Comparison of ENCODE assay signal across 1 cellular context in the genomic region with DNA sequence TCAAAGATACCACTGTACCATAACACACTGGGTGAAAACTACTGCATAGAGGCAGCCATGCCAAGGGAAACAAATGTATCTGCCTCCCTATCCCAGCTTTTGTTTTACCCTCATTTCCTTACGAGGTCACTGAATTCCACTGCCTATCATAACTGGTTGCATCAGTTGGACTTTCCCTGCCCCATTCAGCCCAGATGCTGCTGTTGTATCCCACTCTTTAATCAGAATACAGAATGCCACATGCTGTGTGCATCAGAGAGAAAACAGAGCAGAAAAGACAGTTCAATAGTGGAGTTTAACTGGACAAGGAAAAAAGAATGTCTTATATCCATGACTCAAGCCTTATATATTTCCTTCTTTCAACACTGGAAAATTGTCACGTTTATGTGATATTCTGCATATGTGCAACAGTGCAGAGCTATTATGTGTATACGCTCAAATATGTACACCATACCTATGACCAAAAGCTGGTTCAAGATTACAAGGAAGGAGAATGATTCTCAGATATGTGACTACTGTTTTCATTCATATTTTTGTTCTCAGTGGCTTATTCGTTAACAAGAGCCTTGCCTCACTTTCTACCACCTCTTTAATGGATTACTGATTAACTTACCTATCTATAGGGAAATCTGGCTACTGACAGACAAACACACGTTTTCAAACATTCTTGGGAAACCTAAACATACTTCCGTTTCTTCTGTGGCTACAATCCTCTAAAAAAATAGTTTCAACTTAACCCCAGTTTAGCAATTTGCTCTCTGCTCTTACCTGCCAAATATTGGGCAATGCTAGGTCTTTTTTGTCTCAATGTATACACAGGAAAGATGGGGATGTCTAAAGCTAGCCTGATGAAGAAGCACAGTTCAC.
TF ChIP-seq lines count a peak whose summit lies in the region.

No MANE protein-coding gene starts in this region.

TF ChIP-seq in HepG2, 621 proteins besides CTCF, POLR2A, EP300 and RAD21 (continued from another document and continues in another):
- TF ChIP-seq, protein P1, sequence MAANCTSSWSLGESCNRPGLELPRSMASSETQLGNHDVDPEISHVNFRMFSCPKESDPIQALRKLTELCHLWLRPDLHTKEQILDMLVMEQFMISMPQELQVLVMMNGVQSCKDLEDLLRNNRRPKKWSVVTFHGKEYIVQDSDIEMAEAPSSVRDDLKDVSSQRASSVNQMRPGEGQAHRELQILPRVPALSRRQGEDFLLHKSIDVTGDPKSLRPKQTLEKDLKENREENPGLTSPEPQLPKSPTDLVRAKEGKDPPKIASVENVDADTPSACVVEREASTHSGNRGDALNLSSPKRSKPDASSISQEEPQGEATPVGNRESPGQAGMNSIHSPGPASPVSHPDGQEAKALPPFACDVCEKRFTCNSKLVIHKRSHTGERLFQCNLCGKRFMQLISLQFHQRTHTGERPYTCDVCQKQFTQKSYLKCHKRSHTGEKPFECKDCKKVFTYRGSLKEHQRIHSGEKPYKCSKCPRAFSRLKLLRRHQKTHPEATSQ (CRISPR knock-in tag; IDR thresholded peaks at IDR 0.05; ENCODE audit: borderline replicate concordance): peak; percentile 42; the same call in 1 of the 2 replicates
- TF ChIP-seq, protein P2, sequence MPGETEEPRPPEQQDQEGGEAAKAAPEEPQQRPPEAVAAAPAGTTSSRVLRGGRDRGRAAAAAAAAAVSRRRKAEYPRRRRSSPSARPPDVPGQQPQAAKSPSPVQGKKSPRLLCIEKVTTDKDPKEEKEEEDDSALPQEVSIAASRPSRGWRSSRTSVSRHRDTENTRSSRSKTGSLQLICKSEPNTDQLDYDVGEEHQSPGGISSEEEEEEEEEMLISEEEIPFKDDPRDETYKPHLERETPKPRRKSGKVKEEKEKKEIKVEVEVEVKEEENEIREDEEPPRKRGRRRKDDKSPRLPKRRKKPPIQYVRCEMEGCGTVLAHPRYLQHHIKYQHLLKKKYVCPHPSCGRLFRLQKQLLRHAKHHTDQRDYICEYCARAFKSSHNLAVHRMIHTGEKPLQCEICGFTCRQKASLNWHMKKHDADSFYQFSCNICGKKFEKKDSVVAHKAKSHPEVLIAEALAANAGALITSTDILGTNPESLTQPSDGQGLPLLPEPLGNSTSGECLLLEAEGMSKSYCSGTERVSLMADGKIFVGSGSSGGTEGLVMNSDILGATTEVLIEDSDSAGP (CRISPR knock-in tag; IDR thresholded peaks at IDR 0.05; ENCODE audit: borderline replicate concordance): no peak
- TF ChIP-seq, protein P3, sequence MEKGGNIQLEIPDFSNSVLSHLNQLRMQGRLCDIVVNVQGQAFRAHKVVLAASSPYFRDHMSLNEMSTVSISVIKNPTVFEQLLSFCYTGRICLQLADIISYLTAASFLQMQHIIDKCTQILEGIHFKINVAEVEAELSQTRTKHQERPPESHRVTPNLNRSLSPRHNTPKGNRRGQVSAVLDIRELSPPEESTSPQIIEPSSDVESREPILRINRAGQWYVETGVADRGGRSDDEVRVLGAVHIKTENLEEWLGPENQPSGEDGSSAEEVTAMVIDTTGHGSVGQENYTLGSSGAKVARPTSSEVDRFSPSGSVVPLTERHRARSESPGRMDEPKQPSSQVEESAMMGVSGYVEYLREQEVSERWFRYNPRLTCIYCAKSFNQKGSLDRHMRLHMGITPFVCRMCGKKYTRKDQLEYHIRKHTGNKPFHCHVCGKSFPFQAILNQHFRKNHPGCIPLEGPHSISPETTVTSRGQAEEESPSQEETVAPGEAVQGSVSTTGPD (CRISPR knock-in tag; IDR thresholded peaks at IDR 0.05): 0 out of 2 replicates have a peak, but pooled peaks have one; percentile 28
- TF ChIP-seq ATM (IDR thresholded peaks at IDR 0.05; ENCODE audit: borderline replicate concordance): no peak
- TF ChIP-seq, protein P4, sequence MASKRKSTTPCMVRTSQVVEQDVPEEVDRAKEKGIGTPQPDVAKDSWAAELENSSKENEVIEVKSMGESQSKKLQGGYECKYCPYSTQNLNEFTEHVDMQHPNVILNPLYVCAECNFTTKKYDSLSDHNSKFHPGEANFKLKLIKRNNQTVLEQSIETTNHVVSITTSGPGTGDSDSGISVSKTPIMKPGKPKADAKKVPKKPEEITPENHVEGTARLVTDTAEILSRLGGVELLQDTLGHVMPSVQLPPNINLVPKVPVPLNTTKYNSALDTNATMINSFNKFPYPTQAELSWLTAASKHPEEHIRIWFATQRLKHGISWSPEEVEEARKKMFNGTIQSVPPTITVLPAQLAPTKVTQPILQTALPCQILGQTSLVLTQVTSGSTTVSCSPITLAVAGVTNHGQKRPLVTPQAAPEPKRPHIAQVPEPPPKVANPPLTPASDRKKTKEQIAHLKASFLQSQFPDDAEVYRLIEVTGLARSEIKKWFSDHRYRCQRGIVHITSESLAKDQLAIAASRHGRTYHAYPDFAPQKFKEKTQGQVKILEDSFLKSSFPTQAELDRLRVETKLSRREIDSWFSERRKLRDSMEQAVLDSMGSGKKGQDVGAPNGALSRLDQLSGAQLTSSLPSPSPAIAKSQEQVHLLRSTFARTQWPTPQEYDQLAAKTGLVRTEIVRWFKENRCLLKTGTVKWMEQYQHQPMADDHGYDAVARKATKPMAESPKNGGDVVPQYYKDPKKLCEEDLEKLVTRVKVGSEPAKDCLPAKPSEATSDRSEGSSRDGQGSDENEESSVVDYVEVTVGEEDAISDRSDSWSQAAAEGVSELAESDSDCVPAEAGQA (IDR thresholded peaks at IDR 0.05; ENCODE audit: low read depth): no peak
- TF ChIP-seq, protein P4 (CRISPR knock-in tag; IDR thresholded peaks at IDR 0.05; ENCODE audit: borderline replicate concordance): 0 out of 2 replicates have a peak, but pooled peaks have one; percentile 37
- TF ChIP-seq ZNF737 (CRISPR knock-in tag; IDR thresholded peaks at IDR 0.05; ENCODE audit: borderline replicate concordance): no peak
- TF ChIP-seq, protein P5, sequence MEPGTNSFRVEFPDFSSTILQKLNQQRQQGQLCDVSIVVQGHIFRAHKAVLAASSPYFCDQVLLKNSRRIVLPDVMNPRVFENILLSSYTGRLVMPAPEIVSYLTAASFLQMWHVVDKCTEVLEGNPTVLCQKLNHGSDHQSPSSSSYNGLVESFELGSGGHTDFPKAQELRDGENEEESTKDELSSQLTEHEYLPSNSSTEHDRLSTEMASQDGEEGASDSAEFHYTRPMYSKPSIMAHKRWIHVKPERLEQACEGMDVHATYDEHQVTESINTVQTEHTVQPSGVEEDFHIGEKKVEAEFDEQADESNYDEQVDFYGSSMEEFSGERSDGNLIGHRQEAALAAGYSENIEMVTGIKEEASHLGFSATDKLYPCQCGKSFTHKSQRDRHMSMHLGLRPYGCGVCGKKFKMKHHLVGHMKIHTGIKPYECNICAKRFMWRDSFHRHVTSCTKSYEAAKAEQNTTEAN (CRISPR knock-in tag; conservative IDR thresholded peaks at IDR 0.05): 0 out of 2 replicates have a peak, but pooled peaks have one; percentile 33
- TF ChIP-seq, protein P6, sequence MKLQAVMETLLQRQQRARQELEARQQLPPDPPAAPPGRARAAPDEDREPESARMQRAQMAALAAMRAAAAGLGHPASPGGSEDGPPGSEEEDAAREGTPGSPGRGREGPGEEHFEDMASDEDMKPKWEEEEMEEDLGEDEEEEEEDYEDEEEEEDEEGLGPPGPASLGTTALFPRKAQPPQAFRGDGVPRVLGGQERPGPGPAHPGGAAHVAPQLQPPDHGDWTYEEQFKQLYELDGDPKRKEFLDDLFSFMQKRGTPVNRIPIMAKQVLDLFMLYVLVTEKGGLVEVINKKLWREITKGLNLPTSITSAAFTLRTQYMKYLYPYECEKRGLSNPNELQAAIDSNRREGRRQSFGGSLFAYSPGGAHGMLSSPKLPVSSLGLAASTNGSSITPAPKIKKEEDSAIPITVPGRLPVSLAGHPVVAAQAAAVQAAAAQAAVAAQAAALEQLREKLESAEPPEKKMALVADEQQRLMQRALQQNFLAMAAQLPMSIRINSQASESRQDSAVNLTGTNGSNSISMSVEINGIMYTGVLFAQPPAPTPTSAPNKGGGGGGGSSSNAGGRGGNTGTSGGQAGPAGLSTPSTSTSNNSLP (IDR thresholded peaks at IDR 0.05; ENCODE audit: low read depth, low read length): peak; percentile 44; the same call in 1 of the 2 replicates
- no peak for TF ChIP-seq SRSF1 (optimal IDR thresholded peaks at IDR 0.05; ENCODE audit: low read depth, low read length)
- TF ChIP-seq, protein P7, sequence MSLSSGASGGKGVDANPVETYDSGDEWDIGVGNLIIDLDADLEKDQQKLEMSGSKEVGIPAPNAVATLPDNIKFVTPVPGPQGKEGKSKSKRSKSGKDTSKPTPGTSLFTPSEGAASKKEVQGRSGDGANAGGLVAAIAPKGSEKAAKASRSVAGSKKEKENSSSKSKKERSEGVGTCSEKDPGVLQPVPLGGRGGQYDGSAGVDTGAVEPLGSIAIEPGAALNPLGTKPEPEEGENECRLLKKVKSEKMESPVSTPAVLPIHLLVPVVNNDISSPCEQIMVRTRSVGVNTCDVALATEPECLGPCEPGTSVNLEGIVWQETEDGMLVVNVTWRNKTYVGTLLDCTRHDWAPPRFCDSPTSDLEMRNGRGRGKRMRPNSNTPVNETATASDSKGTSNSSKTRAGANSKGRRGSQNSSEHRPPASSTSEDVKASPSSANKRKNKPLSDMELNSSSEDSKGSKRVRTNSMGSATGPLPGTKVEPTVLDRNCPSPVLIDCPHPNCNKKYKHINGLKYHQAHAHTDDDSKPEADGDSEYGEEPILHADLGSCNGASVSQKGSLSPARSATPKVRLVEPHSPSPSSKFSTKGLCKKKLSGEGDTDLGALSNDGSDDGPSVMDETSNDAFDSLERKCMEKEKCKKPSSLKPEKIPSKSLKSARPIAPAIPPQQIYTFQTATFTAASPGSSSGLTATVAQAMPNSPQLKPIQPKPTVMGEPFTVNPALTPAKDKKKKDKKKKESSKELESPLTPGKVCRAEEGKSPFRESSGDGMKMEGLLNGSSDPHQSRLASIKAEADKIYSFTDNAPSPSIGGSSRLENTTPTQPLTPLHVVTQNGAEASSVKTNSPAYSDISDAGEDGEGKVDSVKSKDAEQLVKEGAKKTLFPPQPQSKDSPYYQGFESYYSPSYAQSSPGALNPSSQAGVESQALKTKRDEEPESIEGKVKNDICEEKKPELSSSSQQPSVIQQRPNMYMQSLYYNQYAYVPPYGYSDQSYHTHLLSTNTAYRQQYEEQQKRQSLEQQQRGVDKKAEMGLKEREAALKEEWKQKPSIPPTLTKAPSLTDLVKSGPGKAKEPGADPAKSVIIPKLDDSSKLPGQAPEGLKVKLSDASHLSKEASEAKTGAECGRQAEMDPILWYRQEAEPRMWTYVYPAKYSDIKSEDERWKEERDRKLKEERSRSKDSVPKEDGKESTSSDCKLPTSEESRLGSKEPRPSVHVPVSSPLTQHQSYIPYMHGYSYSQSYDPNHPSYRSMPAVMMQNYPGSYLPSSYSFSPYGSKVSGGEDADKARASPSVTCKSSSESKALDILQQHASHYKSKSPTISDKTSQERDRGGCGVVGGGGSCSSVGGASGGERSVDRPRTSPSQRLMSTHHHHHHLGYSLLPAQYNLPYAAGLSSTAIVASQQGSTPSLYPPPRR (CRISPR knock-in tag; IDR thresholded peaks at IDR 0.05; ENCODE audit: borderline replicate concordance): peak; percentile 85
- TF ChIP-seq, protein P8, sequence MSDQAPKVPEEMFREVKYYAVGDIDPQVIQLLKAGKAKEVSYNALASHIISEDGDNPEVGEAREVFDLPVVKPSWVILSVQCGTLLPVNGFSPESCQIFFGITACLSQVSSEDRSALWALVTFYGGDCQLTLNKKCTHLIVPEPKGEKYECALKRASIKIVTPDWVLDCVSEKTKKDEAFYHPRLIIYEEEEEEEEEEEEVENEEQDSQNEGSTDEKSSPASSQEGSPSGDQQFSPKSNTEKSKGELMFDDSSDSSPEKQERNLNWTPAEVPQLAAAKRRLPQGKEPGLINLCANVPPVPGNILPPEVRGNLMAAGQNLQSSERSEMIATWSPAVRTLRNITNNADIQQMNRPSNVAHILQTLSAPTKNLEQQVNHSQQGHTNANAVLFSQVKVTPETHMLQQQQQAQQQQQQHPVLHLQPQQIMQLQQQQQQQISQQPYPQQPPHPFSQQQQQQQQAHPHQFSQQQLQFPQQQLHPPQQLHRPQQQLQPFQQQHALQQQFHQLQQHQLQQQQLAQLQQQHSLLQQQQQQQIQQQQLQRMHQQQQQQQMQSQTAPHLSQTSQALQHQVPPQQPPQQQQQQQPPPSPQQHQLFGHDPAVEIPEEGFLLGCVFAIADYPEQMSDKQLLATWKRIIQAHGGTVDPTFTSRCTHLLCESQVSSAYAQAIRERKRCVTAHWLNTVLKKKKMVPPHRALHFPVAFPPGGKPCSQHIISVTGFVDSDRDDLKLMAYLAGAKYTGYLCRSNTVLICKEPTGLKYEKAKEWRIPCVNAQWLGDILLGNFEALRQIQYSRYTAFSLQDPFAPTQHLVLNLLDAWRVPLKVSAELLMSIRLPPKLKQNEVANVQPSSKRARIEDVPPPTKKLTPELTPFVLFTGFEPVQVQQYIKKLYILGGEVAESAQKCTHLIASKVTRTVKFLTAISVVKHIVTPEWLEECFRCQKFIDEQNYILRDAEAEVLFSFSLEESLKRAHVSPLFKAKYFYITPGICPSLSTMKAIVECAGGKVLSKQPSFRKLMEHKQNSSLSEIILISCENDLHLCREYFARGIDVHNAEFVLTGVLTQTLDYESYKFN (CRISPR knock-in tag; conservative IDR thresholded peaks at IDR 0.05): peak; percentile 94
- TF ChIP-seq, protein P9, sequence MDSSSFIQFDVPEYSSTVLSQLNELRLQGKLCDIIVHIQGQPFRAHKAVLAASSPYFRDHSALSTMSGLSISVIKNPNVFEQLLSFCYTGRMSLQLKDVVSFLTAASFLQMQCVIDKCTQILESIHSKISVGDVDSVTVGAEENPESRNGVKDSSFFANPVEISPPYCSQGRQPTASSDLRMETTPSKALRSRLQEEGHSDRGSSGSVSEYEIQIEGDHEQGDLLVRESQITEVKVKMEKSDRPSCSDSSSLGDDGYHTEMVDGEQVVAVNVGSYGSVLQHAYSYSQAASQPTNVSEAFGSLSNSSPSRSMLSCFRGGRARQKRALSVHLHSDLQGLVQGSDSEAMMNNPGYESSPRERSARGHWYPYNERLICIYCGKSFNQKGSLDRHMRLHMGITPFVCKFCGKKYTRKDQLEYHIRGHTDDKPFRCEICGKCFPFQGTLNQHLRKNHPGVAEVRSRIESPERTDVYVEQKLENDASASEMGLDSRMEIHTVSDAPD (CRISPR knock-in tag; IDR thresholded peaks at IDR 0.05): no peak; the same call in 1 of the 2 replicates
- TF ChIP-seq IKZF4 (CRISPR knock-in tag; IDR thresholded peaks at IDR 0.05; ENCODE audit: borderline replicate concordance, low read depth, not compliant biosample characterization): no peak
- TF ChIP-seq, protein P10, sequence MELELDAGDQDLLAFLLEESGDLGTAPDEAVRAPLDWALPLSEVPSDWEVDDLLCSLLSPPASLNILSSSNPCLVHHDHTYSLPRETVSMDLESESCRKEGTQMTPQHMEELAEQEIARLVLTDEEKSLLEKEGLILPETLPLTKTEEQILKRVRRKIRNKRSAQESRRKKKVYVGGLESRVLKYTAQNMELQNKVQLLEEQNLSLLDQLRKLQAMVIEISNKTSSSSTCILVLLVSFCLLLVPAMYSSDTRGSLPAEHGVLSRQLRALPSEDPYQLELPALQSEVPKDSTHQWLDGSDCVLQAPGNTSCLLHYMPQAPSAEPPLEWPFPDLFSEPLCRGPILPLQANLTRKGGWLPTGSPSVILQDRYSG (CRISPR knock-in tag; IDR thresholded peaks at IDR 0.05): no peak
